Comparison of ENCODE assay signal across 18 cellular contexts in genomic region chr4:120139392-120139791, GRCh38.
"Had no signal": no experiment of that assay in that cellular context is flagged by ENCODE, and none has a peak within 500 bp of the region (broad histone marks: within the 10 kb centered on the region; RNA-seq: fewer than 3 reads in every experiment).

No MANE protein-coding gene starts in this region.

- H3K36me3 Mint-ChIP-seq: natural killer cell treated with Interleukin-12 subunit alpha and Interleukin-12 subunit beta and Interleukin-15 and Interleukin-18, amount 100 ng/mL, for 72 hours; stimulated activated effector memory CD8-positive, alpha-beta T cell treated with anti-CD3 and anti-CD28 coated beads, Interleukin-12 subunit alpha, Interleukin-12 subunit beta, amount 100 ng/mL, for 72 hours had no signal

- H3K9me3 ChIP-seq: adrenal gland, neutrophil, sigmoid colon, stomach, vagina had no signal

- H3K4me3 ChIP-seq: adrenal gland, sigmoid colon, stomach, vagina had no signal

- H3K9me3 Mint-ChIP-seq: effector memory CD8-positive, alpha-beta T cell; natural killer cell treated with Interleukin-12 subunit alpha and Interleukin-12 subunit beta and Interleukin-15 and Interleukin-18, amount 100 ng/mL, for 72 hours; stimulated activated effector memory CD8-positive, alpha-beta T cell treated with anti-CD3 and anti-CD28 coated beads, Interleukin-12 subunit alpha, Interleukin-12 subunit beta, amount 100 ng/mL, for 72 hours; T-helper 1 cell treated with Interleukin-12 subunit alpha and Interleukin-12 subunit beta and Interleukin-4 antibody, amounts not matched to agents 30 μg/mL and 1 μg/mL, for 36 hours had no signal

- DNase-seq: activated CD4-positive, alpha-beta T cell treated with anti-CD3 and anti-CD28 coated beads, Interleukin-2, amount 50 U/mL, for 1 hour; activated CD4-positive, CD25-positive, alpha-beta regulatory T cell treated with anti-CD3 and anti-CD28 coated beads, Interleukin-2, amount 50 U/mL, for 72 hours; activated CD8-positive, alpha-beta memory T cell treated with anti-CD3 and anti-CD28 coated beads, Interleukin-2, amount 50 U/mL, for 4 hours; activated effector memory CD4-positive, alpha-beta T cell treated with anti-CD3 and anti-CD28 coated beads, Interleukin-2, amount 50 U/mL, for 16 hours; activated naive CD4-positive, alpha-beta T cell treated with anti-CD3 and anti-CD28 coated beads, Interleukin-2, amount 50 U/mL, for 16 hours; activated T-cell treated with anti-CD3 and anti-CD28 coated beads, Interleukin-2, amount 50 U/mL, for 48 hours; adrenal gland; effector memory CD8-positive, alpha-beta T cell; sigmoid colon; stimulated activated CD4-positive, alpha-beta T cell treated with anti-CD3 and anti-CD28 coated beads, Interleukin-4, amount 100 ng/mL, for 24 hours; stomach; trophoblast cell had no signal

- H3K4me1 Mint-ChIP-seq: stimulated activated effector memory CD8-positive, alpha-beta T cell treated with anti-CD3 and anti-CD28 coated beads, Interleukin-12 subunit alpha, Interleukin-12 subunit beta, amount 100 ng/mL, for 72 hours had no signal

- H3K27ac ChIP-seq: adrenal gland, neutrophil, parathyroid adenoma, sigmoid colon, stomach, vagina had no signal

- H3K27me3 ChIP-seq: adrenal gland, neutrophil, sigmoid colon, stomach, vagina had no signal

- H3K4me3 Mint-ChIP-seq: effector memory CD8-positive, alpha-beta T cell; natural killer cell treated with Interleukin-12 subunit alpha and Interleukin-12 subunit beta and Interleukin-15 and Interleukin-18, amount 100 ng/mL, for 72 hours; stimulated activated effector memory CD8-positive, alpha-beta T cell treated with anti-CD3 and anti-CD28 coated beads, Interleukin-12 subunit alpha, Interleukin-12 subunit beta, amount 100 ng/mL, for 72 hours; T-helper 1 cell treated with Interleukin-12 subunit alpha and Interleukin-12 subunit beta and Interleukin-4 antibody, amounts not matched to agents 30 μg/mL and 1 μg/mL, for 36 hours had no signal

- H3K27ac Mint-ChIP-seq: effector memory CD8-positive, alpha-beta T cell; natural killer cell treated with Interleukin-12 subunit alpha and Interleukin-12 subunit beta and Interleukin-15 and Interleukin-18, amount 100 ng/mL, for 72 hours; stimulated activated effector memory CD8-positive, alpha-beta T cell treated with anti-CD3 and anti-CD28 coated beads, Interleukin-12 subunit alpha, Interleukin-12 subunit beta, amount 100 ng/mL, for 72 hours; T-helper 1 cell treated with Interleukin-12 subunit alpha and Interleukin-12 subunit beta and Interleukin-4 antibody, amounts not matched to agents 30 μg/mL and 1 μg/mL, for 36 hours had no signal

- H3K36me3 ChIP-seq: adrenal gland, neutrophil, sigmoid colon, stomach, vagina had no signal

- ATAC-seq: effector memory CD8-positive, alpha-beta T cell; natural killer cell treated with Interleukin-12 subunit alpha and Interleukin-12 subunit beta and Interleukin-15 and Interleukin-18, amount 100 ng/mL, for 72 hours; stimulated activated effector memory CD8-positive, alpha-beta T cell treated with anti-CD3 and anti-CD28 coated beads, Interleukin-12 subunit alpha, Interleukin-12 subunit beta, amount 100 ng/mL, for 72 hours had no signal

- H3K4me1 ChIP-seq: adrenal gland, parathyroid adenoma, sigmoid colon, stomach, vagina had no signal
